In the genomic region with DNA sequence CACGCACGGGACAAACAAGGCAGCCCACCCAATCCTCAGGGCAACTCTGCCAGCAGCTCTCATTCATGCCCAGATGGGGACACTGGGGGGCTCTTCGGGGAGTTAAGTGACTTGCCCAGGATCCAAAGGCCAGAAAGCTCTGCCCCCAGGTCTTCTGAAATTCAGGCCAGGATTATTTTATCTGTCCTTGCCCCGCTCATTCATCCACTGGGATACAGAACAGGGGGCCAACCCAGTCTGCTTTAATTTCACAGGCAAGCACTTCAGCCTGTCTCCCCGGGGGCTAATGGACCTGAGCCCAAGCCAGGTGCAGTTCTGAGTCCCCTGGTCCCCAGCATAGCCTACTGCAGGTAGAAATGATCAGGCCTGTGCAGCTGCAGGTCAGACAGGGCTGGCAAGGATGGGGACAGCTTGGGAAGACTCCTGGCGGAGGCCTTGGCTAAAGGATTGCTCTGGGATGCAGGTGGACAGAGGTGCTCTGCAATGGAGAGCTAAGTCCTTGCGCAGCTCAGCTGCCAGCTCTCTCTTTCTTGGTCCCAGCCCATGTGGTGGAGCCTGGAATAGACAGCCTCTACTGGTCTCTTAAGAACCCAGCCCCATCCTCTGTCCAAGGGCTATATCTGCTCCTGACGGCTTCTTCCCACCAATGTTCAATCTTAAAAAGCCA, we compare ENCODE assay signal across 1 cellular context.
TF ChIP-seq lines count a peak whose summit lies in the region.

No MANE protein-coding gene starts in this region.

TF ChIP-seq in SK-N-SH treated with all-trans-retinoic acid at 6 μM for 48 hours, 23 proteins besides CTCF, POLR2A, EP300 and RAD21 (continued from another document):
- TF ChIP-seq, protein P1, sequence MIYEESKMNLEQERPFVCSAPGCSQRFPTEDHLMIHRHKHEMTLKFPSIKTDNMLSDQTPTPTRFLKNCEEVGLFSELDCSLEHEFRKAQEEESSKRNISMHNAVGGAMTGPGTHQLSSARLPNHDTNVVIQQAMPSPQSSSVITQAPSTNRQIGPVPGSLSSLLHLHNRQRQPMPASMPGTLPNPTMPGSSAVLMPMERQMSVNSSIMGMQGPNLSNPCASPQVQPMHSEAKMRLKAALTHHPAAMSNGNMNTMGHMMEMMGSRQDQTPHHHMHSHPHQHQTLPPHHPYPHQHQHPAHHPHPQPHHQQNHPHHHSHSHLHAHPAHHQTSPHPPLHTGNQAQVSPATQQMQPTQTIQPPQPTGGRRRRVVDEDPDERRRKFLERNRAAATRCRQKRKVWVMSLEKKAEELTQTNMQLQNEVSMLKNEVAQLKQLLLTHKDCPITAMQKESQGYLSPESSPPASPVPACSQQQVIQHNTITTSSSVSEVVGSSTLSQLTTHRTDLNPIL (CRISPR knock-in tag; IDR thresholded peaks at IDR 0.05; ENCODE audit: low read depth): no peak
